1 cellular context compared by ENCODE assay signal in genomic region chr2:197195591-197195990, GRCh38.
TF ChIP-seq lines count a peak whose summit lies in the region.

No MANE protein-coding gene starts in this region.

TF ChIP-seq in WTC11, 78 proteins besides CTCF, POLR2A, EP300 and RAD21 (continued from another document):
- TF ChIP-seq USF2 (CRISPR knock-in tag; IDR thresholded peaks at IDR 0.05) = no peak
- no peak for TF ChIP-seq ZNF512 (CRISPR knock-in tag; IDR thresholded peaks at IDR 0.05; ENCODE audit: borderline replicate concordance)
- TF ChIP-seq ZMAT4 (CRISPR knock-in tag; IDR thresholded peaks at IDR 0.05) = no peak
- TF ChIP-seq NR3C1 (CRISPR knock-in tag; conservative IDR thresholded peaks at IDR 0.05; ENCODE audit: low read depth) = no peak
- TF ChIP-seq EMX1 (CRISPR knock-in tag; IDR thresholded peaks at IDR 0.05) = no peak
- TF ChIP-seq CREB1 (CRISPR knock-in tag; IDR thresholded peaks at IDR 0.05) = no peak
- no peak for TF ChIP-seq TP53 (CRISPR knock-in tag; IDR thresholded peaks at IDR 0.05)
- TF ChIP-seq NFE2L1 (CRISPR knock-in tag; IDR thresholded peaks at IDR 0.05) = no peak
- no peak for TF ChIP-seq ZNF232 (CRISPR knock-in tag; IDR thresholded peaks at IDR 0.05)
